ENCODE assay signal across 8 cellular contexts in the genomic region with DNA sequence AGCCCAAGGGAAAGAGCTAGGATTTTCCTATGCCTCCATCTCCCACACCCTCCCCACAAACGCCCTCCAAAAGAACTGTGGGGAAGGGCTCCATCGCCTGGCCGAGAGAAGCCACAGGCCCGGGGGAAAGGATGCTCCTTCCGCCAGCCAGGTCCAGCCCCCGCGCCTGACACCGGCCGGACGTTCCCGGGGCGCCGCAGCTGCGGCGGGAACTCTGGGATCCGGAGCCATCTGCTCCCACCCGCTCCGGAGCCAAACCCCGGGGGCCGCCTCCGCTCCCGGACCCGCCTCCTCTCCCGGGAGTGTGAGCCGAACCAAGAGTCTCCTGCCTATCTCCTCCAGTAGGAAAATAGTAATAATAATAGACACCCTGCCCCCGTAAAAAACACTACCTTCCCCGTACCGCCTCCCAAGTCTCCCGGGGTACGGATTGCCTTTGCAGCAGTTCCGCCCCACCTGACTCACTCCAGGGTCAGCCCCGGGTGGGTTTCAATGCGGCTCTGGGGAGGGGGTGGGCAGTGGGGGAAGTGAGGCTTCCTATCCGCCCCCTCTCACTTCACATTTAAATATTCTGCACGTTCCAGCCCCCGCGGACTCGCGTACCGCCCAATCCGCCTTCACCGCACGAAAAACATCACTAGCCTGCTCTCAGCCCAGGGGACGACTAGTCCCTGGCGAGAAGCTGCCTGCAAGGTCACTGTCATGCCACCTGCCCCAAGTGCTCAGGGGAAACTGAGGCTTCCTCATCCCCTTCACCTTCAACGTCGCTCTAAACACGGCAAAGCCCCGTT. TPM values are rescaled to one million over a fixed set of nuclear protein-coding genes. Genes with fewer than 3 reads are reported as not detected.
DNase-seq lines count a peak whose midpoint lies in the region; ATAC-seq, FAIRE-seq and TF ChIP-seq lines count a peak whose summit lies in the region.

No MANE protein-coding gene starts in this region.

- no peak for TF ChIP-seq EP300 in stomach (IDR thresholded peaks at IDR 0.05)

- ATAC-seq in GM21360 (IDR thresholded peaks at IDR 0.05; ENCODE audit: unreplicated experiment), result no peak
- no peak for ATAC-seq in stimulated activated memory B cell treated with anti-CD40 and anti-IgM and Interleukin-4, amounts not matched to agents 10 μg/mL and 1 μg/mL and 100 μg/mL, for 72 hours

- peak overlapping the region in 1 of 2 experiments; percentile 75 for H3K23ac ChIP-seq in mesenchymal stem cell (ENCODE audit: low read length in 2 of 2)

- H3K27me3 ChIP-seq in BE2C (peaks cover 56% of the 10 kb centered on the region), bronchial epithelial cell (ENCODE audit: control insufficient read depth, insufficient read depth, low read length) (peaks cover 45% of the 10 kb centered on the region), mesenchymal stem cell (ENCODE audit: control insufficient read depth in 1 of 2, insufficient read depth in 1 of 2, low read length in 2 of 2) (peaks cover 91 to 93% of the 10 kb centered on the region in 2 experiments), stomach (peaks cover 16 to 96% (median 62%) of the 10 kb centered on the region in 3 donors)

- H3K36me3 Mint-ChIP-seq in stimulated activated memory B cell treated with anti-CD40 and anti-IgM and Interleukin-4, amounts not matched to agents 10 μg/mL and 1 μg/mL and 100 μg/mL, for 72 hours, result peaks cover 48% of the 10 kb centered on the region

- no peaks in the 10 kb centered on the region for H3K36me3 ChIP-seq in BE2C
- H3K36me3 ChIP-seq in bronchial epithelial cell (ENCODE audit: control insufficient read depth, insufficient read depth, low read length), result no peaks in the 10 kb centered on the region
- H3K36me3 ChIP-seq in mesenchymal stem cell (ENCODE audit: control insufficient read depth in 1 of 2, insufficient read depth in 2 of 2, low read depth in 1 of 2, low read length in 2 of 2), result no peaks in the 10 kb centered on the region
- peaks cover 0 to 31% (median 2%) of the 10 kb centered on the region in 4 donors for H3K36me3 ChIP-seq in stomach

- no peaks in the 10 kb centered on the region for H3K9me3 Mint-ChIP-seq in stimulated activated memory B cell treated with anti-CD40 and anti-IgM and Interleukin-4, amounts not matched to agents 10 μg/mL and 1 μg/mL and 100 μg/mL, for 72 hours

- no peak overlapping the region for H3K14ac ChIP-seq in mesenchymal stem cell (ENCODE audit: low read length in 2 of 2)

- peaks cover 32% of the 10 kb centered on the region for H3K4me1 Mint-ChIP-seq in stimulated activated memory B cell treated with anti-CD40 and anti-IgM and Interleukin-4, amounts not matched to agents 10 μg/mL and 1 μg/mL and 100 μg/mL, for 72 hours

- H3K79me1 ChIP-seq in mesenchymal stem cell (replicated peaks; ENCODE audit: low read length, poor library complexity, severe bottlenecking), result no peaks in the 10 kb centered on the region

- no peak overlapping the region for H3K4me3 Mint-ChIP-seq in stimulated activated memory B cell treated with anti-CD40 and anti-IgM and Interleukin-4, amounts not matched to agents 10 μg/mL and 1 μg/mL and 100 μg/mL, for 72 hours

- H3K4me3 ChIP-seq in BE2C (ENCODE audit: low read depth, low read length), result peak overlapping the region; percentile 54
- H3K4me3 ChIP-seq in bronchial epithelial cell (ENCODE audit: low read depth, low read length), result no peak overlapping the region
- H3K4me3 ChIP-seq in mesenchymal stem cell (ENCODE audit: insufficient read depth in 1 of 2, low read depth in 1 of 2, low read length in 2 of 2), result peak overlapping the region in 1 of 2 experiments; percentile 44
- peak overlapping the region in 2 of 4 donors; percentile 11 to 13 for H3K4me3 ChIP-seq in stomach

- WGBS in mesenchymal stem cell, result 2% methylated on average over 35 of the region's 49 CpGs
- 15 to 36% (median 21%) methylated on average over 41 to 49 of the region's 49 CpGs for WGBS in stomach, 5 donors

- no peak overlapping the region for H2BK120ac ChIP-seq in mesenchymal stem cell (ENCODE audit: low read depth, low read length)

- H3K27ac Mint-ChIP-seq in stimulated activated memory B cell treated with anti-CD40 and anti-IgM and Interleukin-4, amounts not matched to agents 10 μg/mL and 1 μg/mL and 100 μg/mL, for 72 hours, result no peak overlapping the region

- no peak overlapping the region for H4K8ac ChIP-seq in mesenchymal stem cell (ENCODE audit: low read length)

- no peak overlapping the region for H2AFZ ChIP-seq in mesenchymal stem cell (ENCODE audit: low read depth, low read length)

- H3K9me3 ChIP-seq in BE2C (no peaks in the 10 kb centered on the region), mesenchymal stem cell (ENCODE audit: control insufficient read depth, low read length) (no peaks in the 10 kb centered on the region), stomach (no peaks in the 10 kb centered on the region)

- H2BK5ac ChIP-seq in mesenchymal stem cell (ENCODE audit: low read depth, low read length, poor library complexity, severe bottlenecking), result no peak overlapping the region

- H3K27me3 Mint-ChIP-seq in stimulated activated memory B cell treated with anti-CD40 and anti-IgM and Interleukin-4, amounts not matched to agents 10 μg/mL and 1 μg/mL and 100 μg/mL, for 72 hours, result no peaks in the 10 kb centered on the region

- TF ChIP-seq CTCF in BE2C (IDR thresholded peaks at IDR 0.05; ENCODE audit: low read depth, low read length) (peak; percentile 60), bronchial epithelial cell (IDR thresholded peaks at IDR 0.05; ENCODE audit: insufficient read depth, low read length, severe bottlenecking) (peak; percentile 21), stomach (IDR thresholded peaks at IDR 0.05) (no peak)

- FAIRE-seq in bronchial epithelial cell (lab: Jason Lieb, UNC), result no peak

- no peak overlapping the region for H2BK12ac ChIP-seq in mesenchymal stem cell (ENCODE audit: low read length in 2 of 2)

- H4K91ac ChIP-seq in mesenchymal stem cell (ENCODE audit: low read length), result no peak overlapping the region

- H3K27ac ChIP-seq in mesenchymal stem cell (ENCODE audit: low read length, poor library complexity, severe bottlenecking) (no peak overlapping the region), stomach (no peak overlapping the region)

- intact Hi-C loops in stomach (cut with DNase I; ENCODE audit: low total_unique reads), result no loop called here

- TF ChIP-seq POLR2A in stomach (IDR thresholded peaks at IDR 0.05), result no peak

- H3K4ac ChIP-seq in mesenchymal stem cell (ENCODE audit: low read depth in 1 of 2, low read length in 2 of 2), result no peak overlapping the region

- H3K9ac ChIP-seq in mesenchymal stem cell (ENCODE audit: low read length), result peak overlapping the region; percentile 5

- peak overlapping the region; percentile 72 for H3K4me2 ChIP-seq in mesenchymal stem cell (ENCODE audit: low read length, poor library complexity, severe bottlenecking)

- no peak overlapping the region for H3K18ac ChIP-seq in mesenchymal stem cell (ENCODE audit: low read depth in 1 of 2, low read length in 2 of 2)

- DNase-seq in BE2C (peak; percentile 72), M059J (ENCODE audit: low read depth) (peak; percentile 51), bronchial epithelial cell (ENCODE audit: low read depth) (no peak), mesenchymal stem cell (peak; percentile 54), stomach (no peak)
- DNase-seq in activated CD4-positive, alpha-beta T cell treated with anti-CD3 and anti-CD28 coated beads for 4 hours, result no peak

- H3K4me1 ChIP-seq in BE2C, result no peaks in the 10 kb centered on the region; the same call in 1 of the 2 replicates
- H3K4me1 ChIP-seq in mesenchymal stem cell (ENCODE audit: control insufficient read depth, insufficient read depth, low read depth, low read length), result peaks cover 26% of the 10 kb centered on the region
- peaks cover 32 to 53% (median 41%) of the 10 kb centered on the region in 4 donors for H3K4me1 ChIP-seq in stomach

- no peak overlapping the region for H2AK5ac ChIP-seq in mesenchymal stem cell (ENCODE audit: low read length, severe bottlenecking)

- H2BK15ac ChIP-seq in mesenchymal stem cell (ENCODE audit: low read depth, poor library complexity, severe bottlenecking), result no peak overlapping the region

RNA-seq across cellular contexts. Expression of a gene that starts 2.4 kb away (rescaled TPM):
- polyA plus RNA-seq in BE2C (2012; ENCODE audit: insufficient read depth, insufficient read length, low read depth), result 3.9 TPM
- 0.07 TPM in 1 of 2 replicates, not detected in the other for total RNA-seq in M059J (2014; rRNA removed; shearing (Covaris generic))
- under 0.01 TPM in 2 replicates for total RNA-seq in bronchial epithelial cell
- 0.03 TPM for polyA plus RNA-seq in mesenchymal stem cell (2013, experiment 1 of 2)
- polyA plus RNA-seq in mesenchymal stem cell (2013, experiment 2 of 2), result 0.04 TPM
- total RNA-seq in stomach, result 1 to 10 TPM in 2 of 5 donors, under 1 TPM in 2, not detected in 1; under 0.01 to 5.7 (median 1.5) TPM
- polyA plus RNA-seq in stomach, result under 1 TPM; 0.53 to 0.68 (median 0.61) TPM

RNA-seq across cellular contexts. Expression of a gene that starts 8.7 kb away (rescaled TPM):
- 18.6 TPM for polyA plus RNA-seq in BE2C (2012; ENCODE audit: insufficient read depth, insufficient read length, low read depth)
- 36.2 and 57.0 TPM in 2 replicates for total RNA-seq in M059J (2014; rRNA removed; shearing (Covaris generic))
- total RNA-seq in bronchial epithelial cell (100 and 109 TPM in 2 replicates), stomach (10 to 100 TPM; 10.1 to 46.8 (median 20.4) TPM)
- polyA plus RNA-seq in mesenchymal stem cell (2013, experiment 1 of 2), result 22.7 TPM
- polyA plus RNA-seq in mesenchymal stem cell (2013, experiment 2 of 2), result 23.2 TPM
- polyA plus RNA-seq in stomach, result 10 to 100 TPM; 14.7 to 27.5 (median 18.4) TPM

RNA-seq across cellular contexts. Expression of a gene that starts 16.0 kb away (rescaled TPM):
- 737 TPM for polyA plus RNA-seq in BE2C (2012; ENCODE audit: insufficient read depth, insufficient read length, low read depth)
- total RNA-seq in M059J (2014; rRNA removed; shearing (Covaris generic)), result 175 and 179 TPM in 2 replicates
- 61.3 and 113 TPM in 2 replicates for total RNA-seq in bronchial epithelial cell
- polyA plus RNA-seq in mesenchymal stem cell (2013, experiment 1 of 2), result 168 TPM
- polyA plus RNA-seq in mesenchymal stem cell (2013, experiment 2 of 2), result 171 TPM
- 100 to 1,000 TPM in 2 of 5 donors, 10 to 100 TPM in 3; 26.3 to 113 (median 39.1) TPM for total RNA-seq in stomach
- polyA plus RNA-seq in stomach, result 10 to 100 TPM; 43.7 to 70.7 (median 57.3) TPM

RNA-seq across cellular contexts. Expression of a gene that starts 18.8 kb away (rescaled TPM):
- 36.9 TPM for polyA plus RNA-seq in BE2C (2012; ENCODE audit: insufficient read depth, insufficient read length, low read depth)
- total RNA-seq in M059J (2014; rRNA removed; shearing (Covaris generic)), result 6.7 and 7.9 TPM in 2 replicates
- total RNA-seq in bronchial epithelial cell (6.3 and 8.1 TPM in 2 replicates), stomach (10 to 100 TPM in 1 of 5 donors, 1 to 10 TPM in 4; 1.0 to 14.7 (median 8.7) TPM)
- polyA plus RNA-seq in mesenchymal stem cell (2013, experiment 1 of 2), result 8.2 TPM
- 8.2 TPM for polyA plus RNA-seq in mesenchymal stem cell (2013, experiment 2 of 2)
- polyA plus RNA-seq in stomach, result 10 to 100 TPM in 2 of 3 donors, 1 to 10 TPM in 1; 7.0 to 16.0 (median 14.7) TPM

RNA-seq across cellular contexts. Expression of a gene that starts 30.7 kb away (rescaled TPM):
- 47.2 TPM for polyA plus RNA-seq in BE2C (2012; ENCODE audit: insufficient read depth, insufficient read length, low read depth)
- 1.8 and 3.2 TPM in 2 replicates for total RNA-seq in M059J (2014; rRNA removed; shearing (Covaris generic))
- total RNA-seq in bronchial epithelial cell (0.77 and 3.9 TPM in 2 replicates), stomach (1 to 10 TPM in 4 of 5 donors, not detected in 1; 1.0 to 3.1 (median 1.8) TPM)
- 0.32 TPM for polyA plus RNA-seq in mesenchymal stem cell (2013, experiment 1 of 2)
- 0.29 TPM for polyA plus RNA-seq in mesenchymal stem cell (2013, experiment 2 of 2)
- 1 to 10 TPM in 1 of 3 donors, under 1 TPM in 2; 0.56 to 1.4 (median 0.73) TPM for polyA plus RNA-seq in stomach

Comparison
In these comparisons a context has a peak if more than half of its experiments do, and no peak if none do; other contexts are left out.
1. DNase-seq: peak in BE2C (single experiment), M059J (single experiment) and mesenchymal stem cell (single experiment); none in bronchial epithelial cell (single experiment), activated CD4-positive, alpha-beta T cell treated with anti-CD3 and anti-CD28 coated beads for 4 hours (0 of 2) and stomach (single experiment).
2. CTCF ChIP-seq: peak in BE2C (single experiment) and bronchial epithelial cell (single experiment); none in stomach (0 of 7).